Comparison of ENCODE assay signal across 3 cellular contexts in the genomic region with DNA sequence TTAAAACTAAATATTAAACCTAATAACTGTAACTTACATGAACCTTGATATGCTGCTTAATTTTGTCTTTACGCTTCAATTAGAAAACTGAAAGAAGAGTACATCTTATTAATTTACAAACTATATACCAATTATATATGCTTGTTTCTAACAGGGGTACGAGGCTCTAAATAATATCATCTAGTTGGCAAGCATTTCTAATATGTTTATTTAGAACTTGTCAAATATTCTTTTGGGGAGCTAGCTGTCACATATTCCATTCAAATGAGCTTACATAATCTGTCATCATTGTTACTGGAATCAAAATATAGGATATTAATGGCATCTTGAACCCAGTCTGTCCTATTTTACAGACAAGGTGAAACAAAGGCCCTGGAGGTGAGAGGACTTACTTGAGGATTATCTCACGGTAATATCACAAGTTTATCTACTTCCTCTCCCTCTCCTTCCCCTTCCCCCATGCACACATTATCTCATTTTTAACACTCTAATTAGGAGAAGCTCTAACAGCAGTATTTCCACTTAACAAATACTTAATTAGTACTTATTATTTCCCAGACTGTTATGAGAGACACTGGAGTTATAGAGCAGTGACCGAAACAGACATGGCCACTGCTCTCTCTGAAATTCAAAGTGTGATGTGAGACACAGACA.
TF ChIP-seq lines count a peak whose summit lies in the region.

No MANE protein-coding gene starts in this region.

TF ChIP-seq in SK-N-SH, 30 proteins besides CTCF, POLR2A, EP300 and RAD21:
- TF ChIP-seq, protein P1, sequence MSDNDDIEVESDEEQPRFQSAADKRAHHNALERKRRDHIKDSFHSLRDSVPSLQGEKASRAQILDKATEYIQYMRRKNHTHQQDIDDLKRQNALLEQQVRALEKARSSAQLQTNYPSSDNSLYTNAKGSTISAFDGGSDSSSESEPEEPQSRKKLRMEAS (IDR thresholded peaks at IDR 0.05; ENCODE audit: low read depth) = no peak
- TF ChIP-seq GATA2 (CRISPR knock-in tag; IDR thresholded peaks at IDR 0.05) (no peak), EZH2phosphoT487 (IDR thresholded peaks at IDR 0.05; ENCODE audit: borderline replicate concordance, low read depth) (no peak)
- TF ChIP-seq, protein P2, sequence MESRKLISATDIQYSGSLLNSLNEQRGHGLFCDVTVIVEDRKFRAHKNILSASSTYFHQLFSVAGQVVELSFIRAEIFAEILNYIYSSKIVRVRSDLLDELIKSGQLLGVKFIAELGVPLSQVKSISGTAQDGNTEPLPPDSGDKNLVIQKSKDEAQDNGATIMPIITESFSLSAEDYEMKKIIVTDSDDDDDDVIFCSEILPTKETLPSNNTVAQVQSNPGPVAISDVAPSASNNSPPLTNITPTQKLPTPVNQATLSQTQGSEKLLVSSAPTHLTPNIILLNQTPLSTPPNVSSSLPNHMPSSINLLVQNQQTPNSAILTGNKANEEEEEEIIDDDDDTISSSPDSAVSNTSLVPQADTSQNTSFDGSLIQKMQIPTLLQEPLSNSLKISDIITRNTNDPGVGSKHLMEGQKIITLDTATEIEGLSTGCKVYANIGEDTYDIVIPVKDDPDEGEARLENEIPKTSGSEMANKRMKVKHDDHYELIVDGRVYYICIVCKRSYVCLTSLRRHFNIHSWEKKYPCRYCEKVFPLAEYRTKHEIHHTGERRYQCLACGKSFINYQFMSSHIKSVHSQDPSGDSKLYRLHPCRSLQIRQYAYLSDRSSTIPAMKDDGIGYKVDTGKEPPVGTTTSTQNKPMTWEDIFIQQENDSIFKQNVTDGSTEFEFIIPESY (IDR thresholded peaks at IDR 0.05; ENCODE audit: borderline replicate concordance, low read depth) = no peak

TF ChIP-seq in SK-N-SH treated with all-trans-retinoic acid at 6 μM for 48 hours, 23 proteins besides CTCF, POLR2A, EP300 and RAD21:
- TF ChIP-seq ISL1 (CRISPR knock-in tag; IDR thresholded peaks at IDR 0.05) = no peak
- no peak for TF ChIP-seq TCF4 (CRISPR knock-in tag; IDR thresholded peaks at IDR 0.05; ENCODE audit: borderline replicate concordance)
- no peak for TF ChIP-seq ZNF565 (CRISPR knock-in tag; conservative IDR thresholded peaks at IDR 0.05; ENCODE audit: low read depth)
- no peak for TF ChIP-seq ESRRG (CRISPR knock-in tag; IDR thresholded peaks at IDR 0.05)
- TF ChIP-seq ZFP3 (CRISPR knock-in tag; IDR thresholded peaks at IDR 0.05) = no peak
- no peak for TF ChIP-seq ZNF8 (CRISPR knock-in tag; IDR thresholded peaks at IDR 0.05)
- no peak for TF ChIP-seq ZFP30 (CRISPR knock-in tag; IDR thresholded peaks at IDR 0.05)

TF ChIP-seq in endothelial cell of umbilical vein, 7 proteins besides CTCF, POLR2A, EP300 and RAD21:
- TF ChIP-seq GATA2 (IDR thresholded peaks at IDR 0.05; ENCODE audit: insufficient read depth, insufficient read length, low read depth, low read length) (no peak), EZH2 (IDR thresholded peaks at IDR 0.05; ENCODE audit: borderline replicate concordance, low read depth, low read length, severe bottlenecking) (no peak), POLR2AphosphoS5 (IDR thresholded peaks at IDR 0.05; ENCODE audit: insufficient read depth, low read depth, low read length) (no peak), FOS (IDR thresholded peaks at IDR 0.05; ENCODE audit: borderline replicate concordance, insufficient read depth, low read length) (no peak), MYC (IDR thresholded peaks at IDR 0.05; ENCODE audit: low read depth, low read length) (no peak), JUN (IDR thresholded peaks at IDR 0.05; ENCODE audit: borderline replicate concordance, insufficient read depth, insufficient read length, low read depth) (no peak)
- TF ChIP-seq, protein P1 (IDR thresholded peaks at IDR 0.05; ENCODE audit: insufficient read depth, insufficient read length) = no peak
TF ChIP-seq in endothelial cell of umbilical vein: peak in this region for 0.
